Comparison of ENCODE assay signal across 8 cellular contexts in the genomic region with DNA sequence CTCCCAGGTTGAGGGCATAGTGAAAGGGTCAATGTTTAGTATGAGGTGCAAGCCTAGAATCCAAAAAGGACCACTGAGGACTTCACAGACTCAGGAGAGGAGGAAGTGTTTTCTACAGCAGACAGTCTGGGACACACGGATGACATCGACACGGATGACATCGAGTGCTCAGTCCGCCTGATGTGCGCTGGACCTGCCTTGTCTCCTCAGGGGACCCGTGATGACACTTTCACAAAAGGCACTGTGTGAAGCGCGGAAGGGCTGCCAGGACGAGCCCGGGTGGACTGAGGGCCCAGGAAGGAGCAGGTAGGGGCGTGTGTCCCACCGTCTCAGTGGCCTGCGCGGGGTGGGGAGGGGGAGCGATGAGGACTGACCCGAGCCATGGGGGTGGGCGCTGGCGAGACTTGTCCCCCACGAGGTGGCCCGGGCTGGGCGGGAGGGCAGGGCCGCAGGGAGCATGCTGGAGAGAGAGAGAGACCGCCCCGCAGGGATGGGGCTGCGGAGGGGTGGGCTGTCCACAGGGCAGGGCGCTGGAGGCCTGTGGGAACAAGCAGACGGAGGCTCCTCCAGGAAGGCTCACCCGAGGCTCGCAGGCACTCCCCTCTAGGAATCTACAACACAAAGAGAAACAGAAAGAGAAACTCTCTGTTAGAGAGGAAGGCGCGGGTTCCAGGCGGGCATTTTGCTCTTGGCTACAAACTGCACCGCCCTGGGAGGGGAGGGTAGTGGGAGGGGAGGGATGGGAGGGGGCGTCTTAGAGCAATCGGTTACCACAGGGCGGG. TPM values are rescaled to one million over a fixed set of nuclear protein-coding genes. Genes with fewer than 3 reads are reported as not detected.
DNase-seq lines count a peak whose midpoint lies in the region; ATAC-seq lines count a peak whose summit lies in the region.

No MANE protein-coding gene starts in this region.

- ATAC-seq in GM18517 (IDR thresholded peaks at IDR 0.05; ENCODE audit: unreplicated experiment) (no peak), GM18907 (IDR thresholded peaks at IDR 0.05; ENCODE audit: unreplicated experiment) (no peak)

- DNase-seq in GDM1 (lab: John Stamatoyannopoulos, UW) (peak; percentile 73), T-helper 1 cell (peak; percentile 42 to 90 (median 57)), NCI-H1105 (lab: John Stamatoyannopoulos, UW) (no peak), mesenteric fat pad (ENCODE audit: low spot score) (no peak)
- DNase-seq in central memory CD4-positive, alpha-beta T cell, result peak; percentile 71
- peak; percentile 61 to 83 for DNase-seq in stimulated activated CD4-positive, alpha-beta T cell treated with anti-CD3 and anti-CD28 coated beads, Interleukin-12 subunit alpha, Interleukin-12 subunit beta, amount 100 ng/mL, for 24 hours (ENCODE audit: low read depth in 2 of 2)

RNA-seq across cellular contexts. Expression of gene USP20, which starts 54.9 kb away (rescaled TPM):
- 16.8 TPM for total RNA-seq in mesenteric fat pad

RNA-seq across cellular contexts. Expression of gene C9orf78, which starts 55.1 kb away (rescaled TPM):
- total RNA-seq in mesenteric fat pad, result 30.1 TPM

Comparison
In these comparisons a context has a peak if more than half of its experiments do, and no peak if none do; other contexts are left out.
1. DNase-seq: peak in GDM1 (single experiment), T-helper 1 cell (5 of 5), central memory CD4-positive, alpha-beta T cell (single experiment) and stimulated activated CD4-positive, alpha-beta T cell treated with anti-CD3 and anti-CD28 coated beads, Interleukin-12 subunit alpha, Interleukin-12 subunit beta, amount 100 ng/mL, for 24 hours (2 of 2); none in NCI-H1105 (single experiment) and mesenteric fat pad (single experiment).